Comparison of ENCODE assay signal across 7 cellular contexts in the genomic region with DNA sequence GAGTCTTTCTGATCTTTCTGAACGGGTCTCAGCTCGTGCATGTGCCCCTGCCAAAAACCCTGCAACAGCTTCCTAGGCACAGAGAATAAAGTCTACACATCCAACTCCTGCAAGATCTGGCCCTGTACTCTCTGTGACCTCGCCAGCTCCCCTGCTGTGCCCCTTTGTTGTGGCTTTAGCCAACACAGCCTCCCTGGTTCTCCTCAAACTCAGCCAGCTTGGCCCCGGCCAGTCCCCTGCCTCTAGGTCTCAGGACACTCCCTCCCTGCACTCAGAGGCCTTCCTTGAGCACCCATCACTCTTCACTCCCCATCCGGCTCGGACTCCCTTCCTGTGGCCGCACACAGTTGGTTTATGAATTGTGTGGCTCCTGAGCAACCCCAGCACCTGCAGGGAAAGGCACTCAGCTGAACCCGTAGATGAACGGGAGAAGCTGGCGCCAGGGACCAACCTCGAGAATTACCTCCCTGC. TPM values are rescaled to one million over a fixed set of nuclear protein-coding genes. Genes with fewer than 3 reads are reported as not detected.
DNase-seq lines count a peak whose midpoint lies in the region; ATAC-seq and TF ChIP-seq lines count a peak whose summit lies in the region.

No MANE protein-coding gene starts in this region.

- peaks cover 36% of the 10 kb centered on the region for H3K36me3 ChIP-seq in DND-41 (ENCODE audit: insufficient read depth, low read length)

- H3K4me1 Mint-ChIP-seq in chondrocyte (ENCODE audit: low read depth): peaks cover 17% of the 10 kb centered on the region
- H3K4me1 Mint-ChIP-seq in neural crest cell: peaks cover 18% of the 10 kb centered on the region

- no peaks in the 10 kb centered on the region for H3K9me3 ChIP-seq in DND-41 (ENCODE audit: insufficient read depth, low read length, severe bottlenecking)

- H3K4me3 Mint-ChIP-seq in chondrocyte (ENCODE audit: unreplicated experiment): peak overlapping the region; percentile 63
- peak overlapping the region; percentile 83 for H3K4me3 Mint-ChIP-seq in neural crest cell

- no peak for ATAC-seq in DND-41 (ENCODE audit: insufficient read depth, low read depth)

- peaks cover 3% of the 10 kb centered on the region for H3K36me3 Mint-ChIP-seq in chondrocyte (ENCODE audit: low read depth)
- H3K36me3 Mint-ChIP-seq in neural crest cell (ENCODE audit: low read depth): no peaks in the 10 kb centered on the region

- peaks cover 26% of the 10 kb centered on the region for H3K4me1 ChIP-seq in DND-41 (ENCODE audit: insufficient read depth, low read length)

- peaks cover 30% of the 10 kb centered on the region for H4K20me1 ChIP-seq in DND-41 (ENCODE audit: insufficient read depth, low read length)

- H3K27ac Mint-ChIP-seq in chondrocyte (ENCODE audit: unreplicated experiment): no peak overlapping the region
- H3K27ac Mint-ChIP-seq in neural crest cell (ENCODE audit: unreplicated experiment): peak overlapping the region; percentile 85

- no peak for TF ChIP-seq POLR2A in NB4 (IDR thresholded peaks at IDR 0.05; ENCODE audit: extremely low read depth, insufficient read length)

- H3K27ac ChIP-seq in DND-41 (ENCODE audit: low read length): no peak overlapping the region

- H3K27me3 ChIP-seq in DND-41 (ENCODE audit: insufficient read depth, low read length, poor library complexity): no peaks in the 10 kb centered on the region

- peaks cover 23% of the 10 kb centered on the region for H3K79me2 ChIP-seq in DND-41 (ENCODE audit: insufficient read depth, low read length)

- H3K9ac ChIP-seq in DND-41 (ENCODE audit: low read depth, low read length): peak overlapping the region; percentile 87

- H3K9me3 Mint-ChIP-seq in chondrocyte (ENCODE audit: low read depth) (no peaks in the 10 kb centered on the region), neural crest cell (no peaks in the 10 kb centered on the region)

- no peaks in the 10 kb centered on the region for H3K27me3 Mint-ChIP-seq in chondrocyte (ENCODE audit: low read depth)
- H3K27me3 Mint-ChIP-seq in neural crest cell (ENCODE audit: low read depth): peaks cover 2% of the 10 kb centered on the region

- no peak overlapping the region for H2AFZ ChIP-seq in DND-41 (ENCODE audit: low read depth, low read length)

- TF ChIP-seq CTCF in DND-41 (IDR thresholded peaks at IDR 0.05; ENCODE audit: borderline replicate concordance, extremely low read depth, low read length, poor library complexity, severe bottlenecking) (no peak), NB4 (IDR thresholded peaks at IDR 0.05; ENCODE audit: low read depth, low read length) (no peak), chondrocyte (IDR thresholded peaks at IDR 0.05) (no peak), neural crest cell (conservative IDR thresholded peaks at IDR 0.05) (no peak)

- DNase-seq in DND-41: no peak
- peak; percentile 54 for DNase-seq in NB4 (ENCODE audit: low read depth)
- no peak for DNase-seq in chondrocyte (ENCODE audit: low spot score)
- no peak for DNase-seq in neural crest cell (ENCODE audit: low read depth, low spot score)
- DNase-seq in NCI-H524 (lab: John Stamatoyannopoulos, UW): no peak
- DNase-seq in NCI-H187 treated with DMSO at 0.1 percent for 48 hours (lab: John Stamatoyannopoulos, UW): no peak
- no peak for DNase-seq in NCI-H526 (lab: John Stamatoyannopoulos, UW)

- H3K4me3 ChIP-seq in DND-41 (ENCODE audit: low read depth in 1 of 2, low read length in 2 of 2) (peak overlapping the region in 1 of 2 experiments; percentile 88; a peak in 2 of 4 replicates), NB4 (ENCODE audit: low read depth, low read length) (no peak overlapping the region)

- peak overlapping the region; percentile 100 for H3K4me2 ChIP-seq in DND-41 (ENCODE audit: insufficient read depth, low read length)

RNA-seq across cellular contexts. Expression of gene CEP131, which starts 1.4 kb away (rescaled TPM):
- 8.2 to 9.6 TPM (median 8.5 TPM) in 3 replicates for total RNA-seq in chondrocyte
- 40.7 and 42.5 TPM in 2 replicates for total RNA-seq in neural crest cell

RNA-seq across cellular contexts. Expression of gene TEPSIN, which starts 17.4 kb away (rescaled TPM):
- 27.1 to 29.0 TPM (median 27.6 TPM) in 3 replicates for total RNA-seq in chondrocyte
- 36.9 and 40.4 TPM in 2 replicates for total RNA-seq in neural crest cell

RNA-seq across cellular contexts. Expression of gene NDUFAF8, which starts 17.7 kb away (rescaled TPM):
- total RNA-seq in chondrocyte (36.1 to 58.9 TPM (median 39.7 TPM) in 3 replicates), neural crest cell (54.5 and 68.2 TPM in 2 replicates)

RNA-seq across cellular contexts. Expression of gene AATK, which starts 55.4 kb away (rescaled TPM):
- 0.48 to 0.67 TPM (median 0.51 TPM) in 3 replicates for total RNA-seq in chondrocyte
- 6.0 and 6.7 TPM in 2 replicates for total RNA-seq in neural crest cell

RNA-seq across cellular contexts. Expression of gene PVALEF, which starts 56.1 kb away (rescaled TPM):
- total RNA-seq in chondrocyte (not detected in 3 replicates), neural crest cell (not detected in 2 replicates)
